Comparison of ENCODE assay signal across 8 cellular contexts in the genomic region with DNA sequence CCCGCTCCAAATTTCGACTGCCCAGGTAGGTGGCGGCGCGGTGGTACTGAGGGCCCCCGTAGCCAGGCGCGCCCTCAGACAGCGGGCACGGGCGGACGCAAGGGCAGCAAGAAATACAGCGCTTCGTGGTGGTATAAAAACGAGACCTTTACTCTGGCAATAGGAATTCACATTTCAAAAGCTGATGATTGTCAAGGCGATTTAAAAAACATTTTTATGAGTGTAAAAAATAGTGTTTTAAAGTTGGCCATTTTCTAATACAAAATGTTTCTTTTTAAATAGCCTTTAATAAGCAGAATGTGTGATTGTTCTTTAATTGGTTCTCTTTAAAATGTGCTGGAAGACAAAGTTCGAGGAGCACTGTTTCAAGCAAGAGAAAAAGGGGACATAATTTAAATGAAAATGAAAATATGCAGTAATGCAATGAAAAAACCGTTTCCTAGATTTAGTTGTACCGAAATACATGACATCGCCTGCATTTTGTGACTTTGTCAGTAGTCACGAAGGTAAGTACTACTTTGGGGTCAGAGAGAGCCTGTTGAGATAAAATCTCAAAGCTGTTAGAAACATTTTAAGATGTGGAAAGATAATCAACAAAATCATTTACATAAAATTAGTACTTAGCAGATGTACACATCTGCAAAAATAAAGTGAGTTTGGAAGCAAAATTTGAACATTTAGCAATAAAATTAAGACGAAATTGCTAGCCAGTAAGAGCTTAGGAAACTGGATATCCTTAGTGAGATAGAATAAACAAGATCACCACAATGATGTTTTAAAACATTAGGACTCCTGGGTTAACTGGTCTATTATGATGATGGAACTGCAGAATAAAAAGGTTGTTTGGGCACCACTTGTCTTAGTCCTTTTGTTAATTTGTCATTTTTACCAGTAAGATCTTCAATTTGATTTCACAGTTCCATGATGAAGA. TPM values are rescaled to one million over a fixed set of nuclear protein-coding genes. Genes with fewer than 3 reads are reported as not detected.
DNase-seq lines count a peak whose midpoint lies in the region; ATAC-seq and TF ChIP-seq lines count a peak whose summit lies in the region.

No MANE protein-coding gene starts in this region.

- ATAC-seq in HG03196 (IDR thresholded peaks at IDR 0.05; ENCODE audit: unreplicated experiment) (no peak), GM18502 (IDR thresholded peaks at IDR 0.05; ENCODE audit: poor library complexity, unreplicated experiment) (no peak)

- DNase-seq in NCI-H345 treated with DMSO at 0.1 percent for 48 hours (lab: John Stamatoyannopoulos, UW; ENCODE audit: unreplicated experiment): peak; percentile 46
- no peak for DNase-seq in NCI-H345 (lab: John Stamatoyannopoulos, UW)
- peak; percentile 59 for DNase-seq in OCI-M2 (lab: John Stamatoyannopoulos, UW; ENCODE audit: unreplicated experiment)
- no peak for DNase-seq in neural crest cell (ENCODE audit: low read depth, low spot score)
- no peak for DNase-seq in LoVo (ENCODE audit: low spot score)

- H3K9ac ChIP-seq in endocrine pancreas (ENCODE audit: control insufficient read depth, insufficient read depth, low read length): peak overlapping the region; percentile 60

- peaks cover 7% of the 10 kb centered on the region for H3K36me3 Mint-ChIP-seq in neural crest cell (ENCODE audit: low read depth)

- no peaks in the 10 kb centered on the region for H3K36me3 ChIP-seq in endocrine pancreas (ENCODE audit: control insufficient read depth, insufficient read depth, low read length)

- peak overlapping the region; percentile 99 for H3K4me3 ChIP-seq in endocrine pancreas (ENCODE audit: control insufficient read depth, insufficient read depth, low read length)

- H3K27me3 Mint-ChIP-seq in neural crest cell (ENCODE audit: low read depth): peaks cover 5% of the 10 kb centered on the region

- H3K4me1 ChIP-seq in endocrine pancreas (ENCODE audit: control insufficient read depth, insufficient read depth, low read length): peaks cover 22% of the 10 kb centered on the region

- no peaks in the 10 kb centered on the region for H3K9me3 ChIP-seq in endocrine pancreas (ENCODE audit: control insufficient read depth, low read length)

- H3K27me3 ChIP-seq in endocrine pancreas (ENCODE audit: control insufficient read depth, insufficient read depth, low read length): no peaks in the 10 kb centered on the region

- no peak for TF ChIP-seq CTCF in neural crest cell (conservative IDR thresholded peaks at IDR 0.05)

- no peaks in the 10 kb centered on the region for H3K9me3 Mint-ChIP-seq in neural crest cell

- H3K27ac Mint-ChIP-seq in neural crest cell (ENCODE audit: unreplicated experiment): peak overlapping the region; percentile 70

- peaks cover 30% of the 10 kb centered on the region for H3K4me1 Mint-ChIP-seq in neural crest cell

- peak overlapping the region; percentile 97 for H3K4me3 Mint-ChIP-seq in neural crest cell

RNA-seq across cellular contexts. Expression of a gene that starts 1.1 kb away (rescaled TPM):
- total RNA-seq in neural crest cell: 71.2 and 76.4 TPM in 2 replicates

Comparison
In these comparisons a context has a peak if more than half of its experiments do, and no peak if none do; other contexts are left out.
1. DNase-seq: peak in NCI-H345 treated with DMSO at 0.1 percent for 48 hours (single experiment) and OCI-M2 (single experiment); none in NCI-H345 (single experiment), neural crest cell (single experiment) and LoVo (single experiment).